ENCODE assay signal across 13 cellular contexts in the genomic region with DNA sequence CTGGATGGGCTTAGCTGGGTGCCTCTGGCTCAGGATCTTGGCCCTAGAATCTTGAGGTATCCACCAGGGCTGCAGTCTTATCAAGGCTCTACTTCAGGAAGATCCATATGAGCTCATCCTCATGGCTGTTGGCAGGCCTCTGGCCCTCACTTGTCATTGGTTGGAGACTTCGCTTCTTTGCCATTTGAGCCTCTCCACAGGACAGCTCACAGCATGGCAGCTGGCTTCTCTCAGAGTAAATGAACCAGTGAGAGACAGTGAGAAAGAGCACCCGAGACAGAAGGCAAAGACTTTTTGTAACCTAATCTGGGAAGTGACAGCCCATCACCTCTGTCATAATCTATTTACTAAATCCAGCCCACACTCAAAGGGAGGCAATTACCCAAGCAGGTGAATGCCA.
"Had no signal": no experiment of that assay in that cellular context is flagged by ENCODE, and none has a peak within 500 bp of the region (broad histone marks: within the 10 kb centered on the region; RNA-seq: fewer than 3 reads in every experiment).

No MANE protein-coding gene starts in this region.

- H3K27me3 ChIP-seq: gastrocnemius medialis had no signal

- H3K36me3 ChIP-seq: gastrocnemius medialis, neutrophil, stomach, thoracic aorta had no signal

- H3K27ac ChIP-seq: epithelial cell of prostate, gastrocnemius medialis, neutrophil, skin epidermis, stomach, thoracic aorta had no signal

- H3K4me1 ChIP-seq: gastrocnemius medialis, stomach had no signal

- H3K9me3 ChIP-seq: gastrocnemius medialis, neutrophil, stomach, thoracic aorta had no signal

- ATAC-seq: gastrocnemius medialis had no signal

- DNase-seq: activated CD4-positive, alpha-beta T cell treated with anti-CD3 and anti-CD28 coated beads for 48 hours; activated naive CD4-positive, alpha-beta T cell treated with anti-CD3 and anti-CD28 coated beads, Interleukin-2, amount 10 ng/mL, durations not matched to agents 7 days and 5 days; central memory CD4-positive, alpha-beta T cell; cortex of kidney; effector CD8-positive, alpha-beta T cell; gastrocnemius medialis; naive B cell; posterior cingulate gyrus; stomach had no signal

- H3K4me3 ChIP-seq: gastrocnemius medialis, skin epidermis, stomach, thoracic aorta had no signal
